9 cellular contexts compared by ENCODE assay signal in the genomic region with DNA sequence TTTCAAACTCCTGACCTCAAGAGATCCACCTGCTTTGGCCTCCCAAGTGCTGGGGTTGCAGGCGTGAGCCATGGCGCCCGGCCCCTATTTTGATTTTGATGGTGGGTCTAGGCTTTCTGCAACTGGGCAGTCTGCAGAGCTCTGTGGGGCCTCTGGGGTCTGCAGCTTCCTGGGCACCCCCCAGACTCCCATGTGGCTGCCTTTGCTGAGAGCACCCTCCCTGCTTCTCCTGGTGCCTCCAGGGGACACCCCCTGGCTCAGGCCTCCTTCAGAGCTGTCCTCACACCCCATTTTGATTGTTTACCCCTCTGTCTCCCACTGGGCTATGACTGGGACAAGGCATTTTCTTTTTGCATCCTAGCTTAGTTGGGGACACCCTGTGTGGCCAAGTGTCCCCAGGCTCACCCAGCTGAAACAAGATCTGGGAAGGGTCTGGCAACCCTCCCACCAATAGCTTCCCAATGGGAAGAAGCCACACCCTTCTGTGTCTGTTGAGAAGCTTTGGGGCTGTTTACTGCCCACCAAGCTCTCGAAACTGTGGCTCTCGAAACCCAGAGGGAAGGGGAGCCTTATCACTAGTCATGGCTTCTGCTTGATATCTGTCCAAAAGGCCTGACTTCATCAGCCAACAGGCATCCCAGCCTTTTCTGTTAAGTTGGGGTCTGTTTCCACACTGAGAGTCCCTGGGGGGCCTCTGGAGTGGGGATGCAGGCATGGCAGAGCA.
DNase-seq lines count a peak whose midpoint lies in the region; ATAC-seq lines count a peak whose summit lies in the region.
"Had no signal": no experiment of that assay in that cellular context is flagged by ENCODE, and none has a peak within 500 bp of the region (broad histone marks: within the 10 kb centered on the region; RNA-seq: fewer than 3 reads in every experiment).

No MANE protein-coding gene starts in this region.

- H3K23ac ChIP-seq in mesendoderm (ENCODE audit: low read length): no peak overlapping the region

- H3K79me2 ChIP-seq in mesendoderm (ENCODE audit: control insufficient read depth, insufficient read depth, low read length): no peaks in the 10 kb centered on the region

- H4K5ac ChIP-seq in mesendoderm (ENCODE audit: low read length): no peak overlapping the region

- no peaks in the 10 kb centered on the region for H3K27me3 ChIP-seq in mesendoderm (ENCODE audit: insufficient read depth, low read length, poor library complexity)

- no peak overlapping the region for H2BK5ac ChIP-seq in mesendoderm (ENCODE audit: low read length)

- H3K27ac Mint-ChIP-seq in activated naive CD4-positive, alpha-beta T cell treated with anti-CD3 and anti-CD28 coated beads, Interleukin-2, amount 10 ng/mL, durations not matched to agents 7 days and 5 days: peak overlapping the region; percentile 24
- H3K27ac Mint-ChIP-seq in activated naive CD4-positive, alpha-beta T cell treated with anti-CD3 and anti-CD28 coated beads, Interleukin-2, amount 50 U/mL, for 72 hours: peak overlapping the region in 1 of 2 donors; percentile 5

- ATAC-seq in activated naive CD4-positive, alpha-beta T cell treated with anti-CD3 and anti-CD28 coated beads, Interleukin-2, amount 50 U/mL, for 72 hours: no peak

- H3K27ac ChIP-seq in caudate nucleus (ENCODE audit: low read depth, low read length) (peak overlapping the region; percentile 90), mesendoderm (ENCODE audit: low read depth, low read length) (no peak overlapping the region), urinary bladder (ENCODE audit: low read depth) (peak overlapping the region; percentile 69)

- no peak overlapping the region for H2BK15ac ChIP-seq in mesendoderm (replicated peaks; ENCODE audit: low read depth)

- H3K79me1 ChIP-seq in mesendoderm (ENCODE audit: low read length): no peaks in the 10 kb centered on the region

- peak overlapping the region; percentile 23 for H3K18ac ChIP-seq in mesendoderm (ENCODE audit: low read length)

- no peak overlapping the region for H2BK120ac ChIP-seq in mesendoderm (ENCODE audit: low read depth, low read length)

- H3K9ac ChIP-seq in mesendoderm (ENCODE audit: low read length): no peak overlapping the region

- no peak overlapping the region for H2AK5ac ChIP-seq in mesendoderm (ENCODE audit: low read length)

- no peak overlapping the region for H3K4me2 ChIP-seq in mesendoderm (ENCODE audit: low read length)

- no CpG with 5 or more reads among the region's 5 CpGs for WGBS in mesendoderm (ENCODE audit: extremely low coverage, insufficient coverage, low lambda C conversion rate)
- 72% methylated on average over 5 of the region's 5 CpGs for WGBS in urinary bladder

- H3K4me3 ChIP-seq in mesendoderm (ENCODE audit: low read length) (no peak overlapping the region), urinary bladder (ENCODE audit: low read depth, low read length) (no peak overlapping the region)

- H3K4me1 ChIP-seq in mesendoderm (ENCODE audit: control insufficient read depth, low read depth, low read length): no peaks in the 10 kb centered on the region
- no peaks in the 10 kb centered on the region for H3K4me1 ChIP-seq in urinary bladder (ENCODE audit: insufficient read depth)

- H3K9me3 Mint-ChIP-seq in activated naive CD4-positive, alpha-beta T cell treated with anti-CD3 and anti-CD28 coated beads, Interleukin-2, amount 10 ng/mL, durations not matched to agents 7 days and 5 days: no peaks in the 10 kb centered on the region
- H3K9me3 Mint-ChIP-seq in activated naive CD4-positive, alpha-beta T cell treated with anti-CD3 and anti-CD28 coated beads, Interleukin-2, amount 50 U/mL, for 72 hours: no peaks in the 10 kb centered on the region

- no peak for DNase-seq in activated naive CD4-positive, alpha-beta T cell treated with anti-CD3 and anti-CD28 coated beads, Interleukin-2, amount 10 ng/mL, durations not matched to agents 7 days and 5 days
- no peak for DNase-seq in activated naive CD4-positive, alpha-beta T cell treated with anti-CD3 and anti-CD28 coated beads, Interleukin-2, amount 50 U/mL, for 72 hours (ENCODE audit: low spot score in 2 of 2)
- DNase-seq in caudate nucleus (lab: John Stamatoyannopoulos, UW): peak in 1 of 61 donors; percentile 8
- no peak for DNase-seq in mesendoderm
- DNase-seq in NCI-H774 (lab: John Stamatoyannopoulos, UW): no peak
- DNase-seq in NCI-H1417 (lab: John Stamatoyannopoulos, UW): no peak
- no peak for DNase-seq in NCI-H226
- DNase-seq: NCI-H187 treated with DMSO at 0.1 percent for 48 hours had no signal

- peaks cover 19% of the 10 kb centered on the region for H3K4me1 Mint-ChIP-seq in activated naive CD4-positive, alpha-beta T cell treated with anti-CD3 and anti-CD28 coated beads, Interleukin-2, amount 10 ng/mL, durations not matched to agents 7 days and 5 days

- H4K8ac ChIP-seq in mesendoderm (ENCODE audit: low read depth, low read length): no peak overlapping the region

- no peak overlapping the region for H3K4ac ChIP-seq in mesendoderm (ENCODE audit: low read depth, low read length)

- H3K4me3 Mint-ChIP-seq in activated naive CD4-positive, alpha-beta T cell treated with anti-CD3 and anti-CD28 coated beads, Interleukin-2, amount 10 ng/mL, durations not matched to agents 7 days and 5 days: peak overlapping the region; percentile 41

- H3K27me3 Mint-ChIP-seq in activated naive CD4-positive, alpha-beta T cell treated with anti-CD3 and anti-CD28 coated beads, Interleukin-2, amount 10 ng/mL, durations not matched to agents 7 days and 5 days: peaks cover 34% of the 10 kb centered on the region

- no peaks in the 10 kb centered on the region for H3K36me3 Mint-ChIP-seq in activated naive CD4-positive, alpha-beta T cell treated with anti-CD3 and anti-CD28 coated beads, Interleukin-2, amount 10 ng/mL, durations not matched to agents 7 days and 5 days
- no peaks in the 10 kb centered on the region for H3K36me3 Mint-ChIP-seq in activated naive CD4-positive, alpha-beta T cell treated with anti-CD3 and anti-CD28 coated beads, Interleukin-2, amount 50 U/mL, for 72 hours

- no peaks in the 10 kb centered on the region for H3K36me3 ChIP-seq in mesendoderm (ENCODE audit: control insufficient read depth, insufficient read depth, low read length)
- no peaks in the 10 kb centered on the region for H3K36me3 ChIP-seq in urinary bladder (ENCODE audit: insufficient read depth)

- H3K56ac ChIP-seq in mesendoderm (ENCODE audit: low read length): peak overlapping the region; percentile 36

- CTCF ChIA-PET in activated naive CD4-positive, alpha-beta T cell treated with anti-CD3 and anti-CD28 coated beads, Interleukin-2, amount 10 ng/mL, durations not matched to agents 7 days and 5 days (lab: Charles Lee): interaction anchor here (0.6 to 2.0 kb wide), 5 partner anchors 9 to 244 kb away, joined by 3 to 6 read pairs (median 5); partner anchors contain the start of gene IER5L
